ENCODE assay signal across 13 cellular contexts in the genomic region with DNA sequence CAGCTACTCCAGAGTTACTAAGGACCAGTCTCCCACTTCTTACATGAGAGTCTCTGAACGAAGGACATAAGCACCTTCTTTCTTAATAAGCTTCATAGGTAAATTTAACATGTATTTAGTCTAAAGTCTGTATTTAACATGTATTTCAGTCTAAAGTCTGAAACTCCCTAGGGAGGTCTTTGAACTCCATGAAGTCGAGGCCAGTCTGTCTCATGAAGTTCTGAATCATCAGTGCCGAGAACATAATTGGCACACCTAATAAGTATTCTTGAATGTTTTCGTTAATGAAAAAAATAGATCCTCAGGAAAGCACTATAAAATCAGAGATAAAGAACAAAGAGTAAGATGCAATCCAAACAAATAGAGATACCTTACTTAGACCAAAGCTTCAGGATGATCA.
DNase-seq lines count a peak whose midpoint lies in the region; ATAC-seq and TF ChIP-seq lines count a peak whose summit lies in the region.
"Had no signal": no experiment of that assay in that cellular context is flagged by ENCODE, and none has a peak within 500 bp of the region (broad histone marks: within the 10 kb centered on the region; RNA-seq: fewer than 3 reads in every experiment).

No MANE protein-coding gene starts in this region.

- H3K27me3 Mint-ChIP-seq in endodermal cell (ENCODE audit: insufficient read depth), result no peaks in the 10 kb centered on the region
- H3K27me3 Mint-ChIP-seq in type B pancreatic cell, result no peaks in the 10 kb centered on the region
- H3K27me3 Mint-ChIP-seq: CD4-positive, alpha-beta memory T cell had no signal

- no peak overlapping the region for H3K9ac ChIP-seq in endodermal cell (ENCODE audit: extremely low read depth, low read length, poor library complexity, severe bottlenecking)

- ATAC-seq in HG02970 (IDR thresholded peaks at IDR 0.05; ENCODE audit: low FRiP score, unreplicated experiment), result no peak
- no peak for ATAC-seq in HG02852 (IDR thresholded peaks at IDR 0.05; ENCODE audit: unreplicated experiment)
- ATAC-seq: HCT116 had no signal

- H3K36me3 Mint-ChIP-seq in endodermal cell (ENCODE audit: low read depth) (peaks cover 42% of the 10 kb centered on the region), type B pancreatic cell (peaks cover 6% of the 10 kb centered on the region)
- H3K36me3 Mint-ChIP-seq: CD4-positive, alpha-beta memory T cell had no signal

- H3K4me1 Mint-ChIP-seq in endodermal cell (peaks cover 32% of the 10 kb centered on the region), type B pancreatic cell (ENCODE audit: unreplicated experiment) (peaks cover 11% of the 10 kb centered on the region)
- H3K4me1 Mint-ChIP-seq: CD4-positive, alpha-beta memory T cell had no signal

- H3K27ac Mint-ChIP-seq in endodermal cell (no peak overlapping the region), type B pancreatic cell (peak overlapping the region; percentile 8)
- H3K27ac Mint-ChIP-seq: CD4-positive, alpha-beta memory T cell; H9 had no signal

- DNase-seq in endodermal cell (no peak), fibroblast of the aortic adventitia (ENCODE audit: low read depth) (peak; percentile 63), type B pancreatic cell (ENCODE audit: extremely low spot score, unreplicated experiment) (no peak), GOT3 (lab: John Stamatoyannopoulos, UW) (no peak)
- DNase-seq: C1 segment of cervical spinal cord; Caco-2; CD4-positive, alpha-beta memory T cell; DMS153; DND-41; H9 had no signal

- no peak overlapping the region for H3K27ac ChIP-seq in endodermal cell (ENCODE audit: low read depth, low read length)

- no peaks in the 10 kb centered on the region for H3K36me3 ChIP-seq in endodermal cell (ENCODE audit: control insufficient read depth, insufficient read depth, low read length)

- H3K4me3 Mint-ChIP-seq in endodermal cell, result no peak overlapping the region
- no peak overlapping the region for H3K4me3 Mint-ChIP-seq in type B pancreatic cell
- H3K4me3 Mint-ChIP-seq: CD4-positive, alpha-beta memory T cell; H9 had no signal

- H3K9me3 Mint-ChIP-seq in endodermal cell, result peaks cover 47% of the 10 kb centered on the region
- H3K9me3 Mint-ChIP-seq in type B pancreatic cell, result peaks cover 18% of the 10 kb centered on the region

- no peak for TF ChIP-seq CTCF in endodermal cell (conservative IDR thresholded peaks at IDR 0.05)
- no peak for TF ChIP-seq CTCF in fibroblast of the aortic adventitia (IDR thresholded peaks at IDR 0.05; ENCODE audit: insufficient read depth, low read length)
- no peak for TF ChIP-seq CTCF in type B pancreatic cell (conservative IDR thresholded peaks at IDR 0.05)

- WGBS in endodermal cell (ENCODE audit: insufficient coverage in 1 of 2, insufficient read length in 1 of 2), 2 experiments, result 91% methylated on average over 3 of the region's 4 CpGs; no CpG with 5 or more reads in 1 of the 2 experiments

- peaks cover 16% of the 10 kb centered on the region for H3K4me1 ChIP-seq in endodermal cell (ENCODE audit: control insufficient read depth, insufficient read depth, low read length)

- H3K4me3 ChIP-seq in endodermal cell (ENCODE audit: low read length) (peak overlapping the region; percentile 18), fibroblast of the aortic adventitia (ENCODE audit: low read depth, low read length) (no peak overlapping the region)

- no peaks in the 10 kb centered on the region for H3K27me3 ChIP-seq in endodermal cell (ENCODE audit: control insufficient read depth, insufficient read depth, low read length, poor library complexity, severe bottlenecking)

- H3K9me3 ChIP-seq in endodermal cell (ENCODE audit: control insufficient read depth, low read length), result peaks cover 37% of the 10 kb centered on the region
